In the genomic region with DNA sequence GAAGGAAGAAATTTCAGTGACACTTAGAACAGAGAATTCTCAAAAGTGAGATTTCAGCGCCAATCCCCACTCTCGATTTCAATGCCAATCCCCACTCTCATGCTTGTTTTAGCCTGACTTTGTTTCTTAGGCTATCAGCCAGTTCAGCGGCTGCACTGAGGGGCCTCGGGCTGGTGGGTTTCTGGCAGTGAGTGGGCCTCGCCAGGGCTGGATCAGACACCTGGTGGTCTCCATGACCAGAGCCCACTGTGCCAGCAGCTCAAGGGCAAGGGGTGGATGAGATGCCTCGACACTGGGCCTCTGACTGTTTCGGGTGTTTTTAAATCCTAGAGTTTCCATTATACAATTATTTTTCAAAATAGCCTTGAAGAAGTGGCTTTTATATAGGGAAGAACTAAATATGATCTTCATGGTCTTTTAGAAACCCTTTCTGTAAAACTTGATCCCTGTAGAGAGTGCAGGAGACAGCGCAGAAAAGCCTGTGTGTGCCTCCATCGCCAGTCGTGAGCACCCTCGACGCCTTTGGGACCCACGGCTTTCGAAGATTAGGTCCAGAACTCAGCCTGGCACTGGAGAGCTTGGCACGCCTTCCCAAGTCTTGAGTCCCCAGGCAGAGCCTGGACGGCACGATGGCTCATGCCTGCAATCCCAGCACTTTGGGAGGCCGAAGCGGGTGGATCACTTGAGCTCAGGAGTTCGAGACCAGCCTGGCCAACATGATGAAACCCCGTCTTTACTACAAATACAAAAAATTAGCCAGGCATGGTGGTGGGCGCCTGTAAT, we compare ENCODE assay signal across 19 cellular contexts.
DNase-seq lines count a peak whose midpoint lies in the region; ATAC-seq and TF ChIP-seq lines count a peak whose summit lies in the region.
"Had no signal": no experiment of that assay in that cellular context is flagged by ENCODE, and none has a peak within 500 bp of the region (broad histone marks: within the 10 kb centered on the region; RNA-seq: fewer than 3 reads in every experiment).

No MANE protein-coding gene starts in this region.

- no peaks in the 10 kb centered on the region for H3K27me3 ChIP-seq in osteoblast (ENCODE audit: insufficient read depth, low read length)

- no peak overlapping the region for H3K4me3 ChIP-seq in coronary artery
- H3K4me3 ChIP-seq in osteoblast (ENCODE audit: insufficient read depth, low read length): no peak overlapping the region

- no peaks in the 10 kb centered on the region for H3K4me1 ChIP-seq in osteoblast (ENCODE audit: insufficient read depth, low read length)

- peaks cover 0 to 5% of the 10 kb centered on the region in 2 donors for H3K9me3 Mint-ChIP-seq in natural killer cell
- peaks cover 4% of the 10 kb centered on the region for H3K9me3 Mint-ChIP-seq in natural killer cell treated with Interleukin-12 subunit alpha and Interleukin-12 subunit beta and Interleukin-15 and Interleukin-18, amount 100 ng/mL, for 72 hours

- peaks cover 17 to 48% of the 10 kb centered on the region in 2 donors for H3K4me1 Mint-ChIP-seq in natural killer cell
- H3K4me1 Mint-ChIP-seq in natural killer cell treated with Interleukin-12 subunit alpha and Interleukin-12 subunit beta and Interleukin-15 and Interleukin-18, amount 100 ng/mL, for 72 hours (ENCODE audit: low read depth in 2 of 2): peaks cover 17 to 39% of the 10 kb centered on the region in 2 donors

- intact Hi-C loops in natural killer cell (cut with micrococcal nuclease): loop anchor here (10.0 kb wide), 1 partner anchor 71 kb away; no protein-coding TSS in a partner anchor

- no peaks in the 10 kb centered on the region for H3K9me3 ChIP-seq in osteoblast (ENCODE audit: low read depth, low read length)

- H3K27ac Mint-ChIP-seq in natural killer cell: no peak overlapping the region
- no peak overlapping the region for H3K27ac Mint-ChIP-seq in natural killer cell treated with Interleukin-12 subunit alpha and Interleukin-12 subunit beta and Interleukin-15 and Interleukin-18, amount 100 ng/mL, for 72 hours
- H3K27ac Mint-ChIP-seq: CD4-positive, CD25-positive, alpha-beta regulatory T cell had no signal

- H3K79me2 ChIP-seq in osteoblast (ENCODE audit: insufficient read depth, low read length): peaks cover 5% of the 10 kb centered on the region

- H3K4me3 Mint-ChIP-seq in natural killer cell: peak overlapping the region; percentile 4
- H3K4me3 Mint-ChIP-seq in natural killer cell treated with Interleukin-12 subunit alpha and Interleukin-12 subunit beta and Interleukin-15 and Interleukin-18, amount 100 ng/mL, for 72 hours: no peak overlapping the region
- H3K4me3 Mint-ChIP-seq: CD4-positive, CD25-positive, alpha-beta regulatory T cell had no signal

- peaks cover 0 to 6% of the 10 kb centered on the region in 2 donors for H3K27me3 Mint-ChIP-seq in natural killer cell (ENCODE audit: low read depth in 2 of 2)
- no peaks in the 10 kb centered on the region for H3K27me3 Mint-ChIP-seq in natural killer cell treated with Interleukin-12 subunit alpha and Interleukin-12 subunit beta and Interleukin-15 and Interleukin-18, amount 100 ng/mL, for 72 hours
- H3K27me3 Mint-ChIP-seq: CD4-positive, CD25-positive, alpha-beta regulatory T cell had no signal

- no peak for ATAC-seq in natural killer cell
- ATAC-seq in natural killer cell treated with Interleukin-12 subunit alpha and Interleukin-12 subunit beta and Interleukin-15 and Interleukin-18, amount 100 ng/mL, for 72 hours: no peak
- no peak for ATAC-seq in GM19324 (IDR thresholded peaks at IDR 0.05; ENCODE audit: low FRiP score, unreplicated experiment)
- no peak for ATAC-seq in GM21825 (IDR thresholded peaks at IDR 0.05; ENCODE audit: unreplicated experiment)
- ATAC-seq: Panc1 had no signal

- no peak overlapping the region for H3K4me2 ChIP-seq in osteoblast (ENCODE audit: insufficient read depth, low read length)
- H3K4me2 ChIP-seq: KMS-11 had no signal

- no peak overlapping the region for H3K27ac ChIP-seq in coronary artery
- H3K27ac ChIP-seq in osteoblast (ENCODE audit: low read depth, low read length): no peak overlapping the region
- H3K27ac ChIP-seq: KMS-11 had no signal

- no peak overlapping the region for H2AFZ ChIP-seq in osteoblast (ENCODE audit: low read length)

- no peak for TF ChIP-seq CTCF in natural killer cell (IDR thresholded peaks at IDR 0.05)
- TF ChIP-seq CTCF in coronary artery (IDR thresholded peaks at IDR 0.05): no peak
- TF ChIP-seq CTCF in osteoblast (IDR thresholded peaks at IDR 0.05; ENCODE audit: extremely low read depth, low read depth, low read length): no peak

- H4K20me1 ChIP-seq in osteoblast (ENCODE audit: insufficient read depth, low read length): peaks cover 33% of the 10 kb centered on the region

- no peak for DNase-seq in natural killer cell
- DNase-seq in natural killer cell treated with Interleukin-12 subunit alpha and Interleukin-12 subunit beta and Interleukin-15 and Interleukin-18, amount 100 ng/mL, for 72 hours (ENCODE audit: low spot score): no peak
- DNase-seq in coronary artery (ENCODE audit: low spot score): peak; percentile 64
- DNase-seq in osteoblast (ENCODE audit: insufficient read length, low spot score, missing footprints): peak; percentile 72
- no peak for DNase-seq in NCI-H446 (lab: John Stamatoyannopoulos, UW)
- DNase-seq: CD4-positive, CD25-positive, alpha-beta regulatory T cell; DMS79; IMR-90; NCI-H1092 treated with DMSO at 0.1 percent for 48 hours; NCI-H1436 treated with DMSO at 0.1 percent for 48 hours; NCI-H2029; NCI-H226; NCI-H524; NCI-H774; NK-92 treated with Interleukin-12 subunit alpha and Interleukin-12 subunit beta, amount 100 ng/mL, for 24 hours had no signal

- H3K36me3 Mint-ChIP-seq in natural killer cell: no peaks in the 10 kb centered on the region
- peaks cover 7% of the 10 kb centered on the region for H3K36me3 Mint-ChIP-seq in natural killer cell treated with Interleukin-12 subunit alpha and Interleukin-12 subunit beta and Interleukin-15 and Interleukin-18, amount 100 ng/mL, for 72 hours

- no peaks in the 10 kb centered on the region for H3K36me3 ChIP-seq in osteoblast (ENCODE audit: insufficient read depth, low read length)

Comparison
In these comparisons a context has a peak if more than half of its experiments do, and no peak if none do; other contexts are left out.
1. DNase-seq: peak in coronary artery (single experiment) and osteoblast (single experiment); none in natural killer cell (single experiment), natural killer cell treated with Interleukin-12 subunit alpha and Interleukin-12 subunit beta and Interleukin-15 and Interleukin-18, amount 100 ng/mL, for 72 hours (single experiment) and NCI-H446 (0 of 2).